16 cellular contexts compared by ENCODE assay signal in genomic region chr2:85264471-85264870, GRCh38.
DNase-seq lines count a peak whose midpoint lies in the region; FAIRE-seq and TF ChIP-seq lines count a peak whose summit lies in the region.
"Had no signal": no experiment of that assay in that cellular context is flagged by ENCODE, and none has a peak within 500 bp of the region (broad histone marks: within the 10 kb centered on the region; RNA-seq: fewer than 3 reads in every experiment).

No MANE protein-coding gene starts in this region.

- no peaks in the 10 kb centered on the region for H4K20me1 ChIP-seq in keratinocyte (ENCODE audit: control insufficient read depth, extremely low read depth, insufficient read depth, low read length)

- H3K9ac ChIP-seq in keratinocyte (ENCODE audit: control insufficient read depth, extremely low read depth, insufficient read depth, low read length) (no peak overlapping the region), subcutaneous abdominal adipose tissue (ENCODE audit: low read length in 5 of 5) (peak overlapping the region in 1 of 5 donors; percentile 48)

- H3K4me3 ChIP-seq in keratinocyte (ENCODE audit: control insufficient read depth in 2 of 3, extremely low read depth in 1 of 3, insufficient read depth in 2 of 3, low read depth in 1 of 3, low read length in 3 of 3) (no peak overlapping the region), subcutaneous abdominal adipose tissue (ENCODE audit: low read depth in 1 of 5, low read length in 5 of 5) (no peak overlapping the region)
- H3K4me3 ChIP-seq: HAP-1, mucosa of descending colon had no signal

- H3K27me3 ChIP-seq in keratinocyte (ENCODE audit: control insufficient read depth, extremely low read depth, insufficient read depth, low read length) (no peaks in the 10 kb centered on the region), subcutaneous abdominal adipose tissue (ENCODE audit: control insufficient read depth in 5 of 5, insufficient read depth in 4 of 5, low read length in 5 of 5) (no peaks in the 10 kb centered on the region)

- H3K27ac ChIP-seq in keratinocyte (ENCODE audit: control insufficient read depth, insufficient read depth, low read length) (no peak overlapping the region), subcutaneous abdominal adipose tissue (ENCODE audit: low read depth, low read length) (peak overlapping the region; percentile 49)

- H2AFZ ChIP-seq in keratinocyte (ENCODE audit: control insufficient read depth, low read length): no peak overlapping the region

- DNase-seq in HT1080 (ENCODE audit: low read depth) (peak; percentile 78), astrocyte of the hippocampus (ENCODE audit: low read depth, low spot score) (peak; percentile 82), keratinocyte (ENCODE audit: low read depth, low spot score) (no peak), NCI-H748 treated with DMSO at 0.1 percent for 48 hours (lab: John Stamatoyannopoulos, UW) (no peak), NCI-H526 (lab: John Stamatoyannopoulos, UW) (no peak), H4 (ENCODE audit: low spot score) (no peak)
- DNase-seq: activated CD4-positive, alpha-beta memory T cell treated with anti-CD3 and anti-CD28 coated beads for 36 hours; activated gamma-delta T cell; mucosa of descending colon; NCI-H446 treated with DMSO at 0.1 percent for 48 hours; retina; stimulated activated naive CD4-positive, alpha-beta T cell had no signal

- H3K4me1 ChIP-seq in keratinocyte (ENCODE audit: control insufficient read depth, extremely low read depth, insufficient read depth, low read length): peaks cover 13% of the 10 kb centered on the region
- H3K4me1 ChIP-seq in subcutaneous abdominal adipose tissue (ENCODE audit: control insufficient read depth in 5 of 5, insufficient read depth in 5 of 5, low read length in 5 of 5): peaks cover 9 to 71% (median 45%) of the 10 kb centered on the region in 5 donors

- H3K9me1 ChIP-seq in keratinocyte (ENCODE audit: control insufficient read depth, extremely low read depth, insufficient read depth, low read length): no peaks in the 10 kb centered on the region

- no peaks in the 10 kb centered on the region for H3K9me3 ChIP-seq in keratinocyte (ENCODE audit: control insufficient read depth, low read depth, low read length)
- no peaks in the 10 kb centered on the region for H3K9me3 ChIP-seq in subcutaneous abdominal adipose tissue (ENCODE audit: control insufficient read depth in 5 of 5, low read length in 5 of 5)
- H3K9me3 ChIP-seq: HAP-1, mucosa of descending colon had no signal

- no peak for FAIRE-seq in keratinocyte (lab: Jason Lieb, UNC)
- FAIRE-seq: HepG2, RCC 7860 had no signal

- dilution Hi-C loops in keratinocyte (cut with MboI; ENCODE audit: extremely low pct_ligation_motif_present, low sequenced_read_pairs): no loop called here

- no peaks in the 10 kb centered on the region for H3K36me3 ChIP-seq in keratinocyte (ENCODE audit: control insufficient read depth in 2 of 2, extremely low read depth in 1 of 2, insufficient read depth in 2 of 2, low read length in 2 of 2)
- no peaks in the 10 kb centered on the region for H3K36me3 ChIP-seq in subcutaneous abdominal adipose tissue (ENCODE audit: control insufficient read depth in 5 of 5, insufficient read depth in 5 of 5, low read length in 5 of 5)
- H3K36me3 ChIP-seq: HAP-1 had no signal

- TF ChIP-seq CTCF in keratinocyte (optimal IDR thresholded peaks at IDR 0.05 in 1 of 3, IDR thresholded peaks at IDR 0.05 in 1 of 3, conservative IDR thresholded peaks at IDR 0.05 in 1 of 3; ENCODE audit: extremely low read depth in 1 of 3, insufficient read depth in 2 of 3, low read length in 3 of 3): no peak

- no peaks in the 10 kb centered on the region for H3K79me2 ChIP-seq in keratinocyte (ENCODE audit: control insufficient read depth, insufficient read depth, low read length)

- H3K4me2 ChIP-seq in keratinocyte (ENCODE audit: control insufficient read depth, extremely low read depth, insufficient read depth, low read depth, low read length): peak overlapping the region; percentile 6

Comparison
In these comparisons a context has a peak if more than half of its experiments do, and no peak if none do; other contexts are left out.
1. DNase-seq: peak in HT1080 (single experiment) and astrocyte of the hippocampus (single experiment); none in keratinocyte (single experiment), NCI-H748 treated with DMSO at 0.1 percent for 48 hours (single experiment), NCI-H526 (0 of 2) and H4 (single experiment).